Comparison of ENCODE assay signal across 28 cellular contexts in the genomic region with DNA sequence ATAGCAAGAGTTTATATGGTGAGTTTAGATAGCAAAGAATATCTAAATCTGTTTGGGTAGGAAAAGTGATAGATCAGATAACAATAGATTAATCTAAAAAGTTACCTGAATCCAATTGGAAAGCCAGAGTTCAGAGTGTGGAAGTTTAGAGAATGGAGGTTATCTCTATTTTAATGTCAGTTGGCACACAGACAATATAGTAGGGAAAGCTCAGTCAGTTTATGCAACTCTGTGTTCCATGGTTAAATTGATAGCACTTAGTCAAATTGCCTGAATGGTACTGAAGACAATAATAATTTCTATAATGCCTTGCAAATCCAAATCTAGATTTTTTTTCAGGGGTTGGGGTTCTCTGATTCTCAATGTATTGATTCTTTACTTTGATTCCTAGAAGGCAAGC.
"Had no signal": no experiment of that assay in that cellular context is flagged by ENCODE, and none has a peak within 500 bp of the region (broad histone marks: within the 10 kb centered on the region; RNA-seq: fewer than 3 reads in every experiment).

No MANE protein-coding gene starts in this region.

- H3K9me3 ChIP-seq: stomach, suprapubic skin, testis, thoracic aorta, thyroid gland, tibial artery, tibial nerve, transverse colon, upper lobe of left lung, upper lobe of right lung, uterus, vagina had no signal

- H3K36me3 ChIP-seq: suprapubic skin, thoracic aorta, thyroid gland, tibial artery, tibial nerve, transverse colon, upper lobe of left lung, upper lobe of right lung, uterus, vagina had no signal

- H3K27ac ChIP-seq: stomach, suprapubic skin, testis, thoracic aorta, thyroid gland, tibial artery, tibial nerve, transverse colon, upper lobe of left lung, upper lobe of right lung, uterus, vagina had no signal

- ATAC-seq: stimulated activated effector memory CD8-positive, alpha-beta T cell treated with anti-CD3 and anti-CD28 coated beads, Interleukin-12 subunit alpha, Interleukin-12 subunit beta, amount 100 ng/mL, for 72 hours; stimulated activated memory B cell treated with anti-CD40 and anti-IgM and Interleukin-4, amounts not matched to agents 10 μg/mL and 1 μg/mL and 100 μg/mL, for 72 hours; stimulated activated naive B cell treated with anti-CD40 and anti-IgM and Interleukin-4, amounts not matched to agents 10 μg/mL and 1 μg/mL and 100 μg/mL, for 72 hours; stimulated activated naive CD8-positive, alpha-beta T cell treated with anti-CD3 and anti-CD28 coated beads, Interleukin-15, amount 100 ng/mL, for 72 hours; stimulated activated naive CD8-positive, alpha-beta T cell treated with anti-CD3 and anti-CD28 coated beads, Interleukin-15, Interleukin-2, amounts not matched to agents 100 U/mL and 50 U/mL, for 24 hours; upper lobe of right lung had no signal

- H3K27me3 ChIP-seq: stomach, suprapubic skin, testis, thyroid gland, tibial artery, tibial nerve, transverse colon, upper lobe of left lung, upper lobe of right lung, uterus, vagina had no signal

- DNase-seq: stimulated activated CD4-positive, alpha-beta T cell treated with anti-CD3 and anti-CD28 coated beads, Interleukin-2, amount 100 ng/mL, for 48 hours; stimulated activated CD4-positive, alpha-beta T cell treated with anti-CD3 and anti-CD28 coated beads, Interleukin-4, amount 100 ng/mL, for 1 hour; stimulated activated CD4-positive, alpha-beta T cell treated with anti-CD3 and anti-CD28 coated beads, Interleukin-4, amount 100 ng/mL, for 24 hours; stimulated activated CD4-positive, alpha-beta T cell treated with anti-CD3 and anti-CD28 coated beads, Interleukin-4, amount 100 ng/mL, for 4 hours; stimulated activated CD8-positive, alpha-beta memory T cell treated with anti-CD3 and anti-CD28 coated beads, Interleukin-4, amount 100 ng/mL, for 48 hours; stimulated activated naive B cell treated with anti-CD40 and anti-IgM and Interleukin-4, amounts not matched to agents 10 μg/mL and 1 μg/mL and 100 μg/mL, for 72 hours; stimulated activated naive CD4-positive, alpha-beta T cell; stimulated activated naive CD4-positive, alpha-beta T cell treated with Interleukin-2 at 50 U/mL for 16 hours; stimulated activated naive CD8-positive, alpha-beta T cell treated with anti-CD3 and anti-CD28 coated beads, Interleukin-15, amount 100 ng/mL, for 72 hours; stimulated activated naive CD8-positive, alpha-beta T cell treated with anti-CD3 and anti-CD28 coated beads, Interleukin-15, Interleukin-2, amounts not matched to agents 100 U/mL and 50 U/mL, for 24 hours; stomach; substantia nigra; testis; thyroid gland; tibial artery; transverse colon; trophoblast cell; upper lobe of left lung; upper lobe of right lung; uterus had no signal

- H3K4me1 Mint-ChIP-seq: stimulated activated effector memory CD8-positive, alpha-beta T cell treated with anti-CD3 and anti-CD28 coated beads, Interleukin-12 subunit alpha, Interleukin-12 subunit beta, amount 100 ng/mL, for 72 hours; stimulated activated memory B cell treated with anti-CD40 and anti-IgM and Interleukin-4, amounts not matched to agents 10 μg/mL and 1 μg/mL and 100 μg/mL, for 72 hours; stimulated activated naive B cell treated with anti-CD40 and anti-IgM and Interleukin-4, amounts not matched to agents 10 μg/mL and 1 μg/mL and 100 μg/mL, for 72 hours; stimulated activated naive CD8-positive, alpha-beta T cell treated with anti-CD3 and anti-CD28 coated beads, Interleukin-15, amount 100 ng/mL, for 72 hours had no signal

- H3K4me1 ChIP-seq: testis, tibial artery, transverse colon, upper lobe of left lung, upper lobe of right lung, uterus, vagina had no signal

- H3K27me3 Mint-ChIP-seq: type B pancreatic cell had no signal

- H3K36me3 Mint-ChIP-seq: stimulated activated effector memory CD8-positive, alpha-beta T cell treated with anti-CD3 and anti-CD28 coated beads, Interleukin-12 subunit alpha, Interleukin-12 subunit beta, amount 100 ng/mL, for 72 hours; stimulated activated memory B cell treated with anti-CD40 and anti-IgM and Interleukin-4, amounts not matched to agents 10 μg/mL and 1 μg/mL and 100 μg/mL, for 72 hours; stimulated activated naive B cell treated with anti-CD40 and anti-IgM and Interleukin-4, amounts not matched to agents 10 μg/mL and 1 μg/mL and 100 μg/mL, for 72 hours; type B pancreatic cell had no signal

- H3K4me3 ChIP-seq: stomach, suprapubic skin, testis, thoracic aorta, thyroid gland, tibial artery, tibial nerve, transverse colon, upper lobe of left lung, upper lobe of right lung, uterus, vagina had no signal

- H3K4me3 Mint-ChIP-seq: stimulated activated effector memory CD8-positive, alpha-beta T cell treated with anti-CD3 and anti-CD28 coated beads, Interleukin-12 subunit alpha, Interleukin-12 subunit beta, amount 100 ng/mL, for 72 hours; stimulated activated memory B cell treated with anti-CD40 and anti-IgM and Interleukin-4, amounts not matched to agents 10 μg/mL and 1 μg/mL and 100 μg/mL, for 72 hours; stimulated activated naive B cell treated with anti-CD40 and anti-IgM and Interleukin-4, amounts not matched to agents 10 μg/mL and 1 μg/mL and 100 μg/mL, for 72 hours; stimulated activated naive CD8-positive, alpha-beta T cell treated with anti-CD3 and anti-CD28 coated beads, Interleukin-15, amount 100 ng/mL, for 72 hours; stimulated activated naive CD8-positive, alpha-beta T cell treated with anti-CD3 and anti-CD28 coated beads, Interleukin-15, Interleukin-2, amounts not matched to agents 100 ng/mL and 50 ng/mL, for 24 hours; type B pancreatic cell had no signal

- H3K27ac Mint-ChIP-seq: stimulated activated effector memory CD8-positive, alpha-beta T cell treated with anti-CD3 and anti-CD28 coated beads, Interleukin-12 subunit alpha, Interleukin-12 subunit beta, amount 100 ng/mL, for 72 hours; stimulated activated memory B cell treated with anti-CD40 and anti-IgM and Interleukin-4, amounts not matched to agents 10 μg/mL and 1 μg/mL and 100 μg/mL, for 72 hours; stimulated activated naive B cell treated with anti-CD40 and anti-IgM and Interleukin-4, amounts not matched to agents 10 μg/mL and 1 μg/mL and 100 μg/mL, for 72 hours; stimulated activated naive CD8-positive, alpha-beta T cell treated with anti-CD3 and anti-CD28 coated beads, Interleukin-15, amount 100 ng/mL, for 72 hours; stimulated activated naive CD8-positive, alpha-beta T cell treated with anti-CD3 and anti-CD28 coated beads, Interleukin-15, Interleukin-2, amounts not matched to agents 100 ng/mL and 50 ng/mL, for 24 hours; type B pancreatic cell had no signal

- H3K9me3 Mint-ChIP-seq: stimulated activated effector memory CD8-positive, alpha-beta T cell treated with anti-CD3 and anti-CD28 coated beads, Interleukin-12 subunit alpha, Interleukin-12 subunit beta, amount 100 ng/mL, for 72 hours; stimulated activated memory B cell treated with anti-CD40 and anti-IgM and Interleukin-4, amounts not matched to agents 10 μg/mL and 1 μg/mL and 100 μg/mL, for 72 hours; stimulated activated naive B cell treated with anti-CD40 and anti-IgM and Interleukin-4, amounts not matched to agents 10 μg/mL and 1 μg/mL and 100 μg/mL, for 72 hours; stimulated activated naive CD8-positive, alpha-beta T cell treated with anti-CD3 and anti-CD28 coated beads, Interleukin-15, amount 100 ng/mL, for 72 hours; stimulated activated naive CD8-positive, alpha-beta T cell treated with anti-CD3 and anti-CD28 coated beads, Interleukin-15, Interleukin-2, amounts not matched to agents 100 ng/mL and 50 ng/mL, for 24 hours; type B pancreatic cell had no signal
